1 cellular context compared by ENCODE assay signal in the genomic region with DNA sequence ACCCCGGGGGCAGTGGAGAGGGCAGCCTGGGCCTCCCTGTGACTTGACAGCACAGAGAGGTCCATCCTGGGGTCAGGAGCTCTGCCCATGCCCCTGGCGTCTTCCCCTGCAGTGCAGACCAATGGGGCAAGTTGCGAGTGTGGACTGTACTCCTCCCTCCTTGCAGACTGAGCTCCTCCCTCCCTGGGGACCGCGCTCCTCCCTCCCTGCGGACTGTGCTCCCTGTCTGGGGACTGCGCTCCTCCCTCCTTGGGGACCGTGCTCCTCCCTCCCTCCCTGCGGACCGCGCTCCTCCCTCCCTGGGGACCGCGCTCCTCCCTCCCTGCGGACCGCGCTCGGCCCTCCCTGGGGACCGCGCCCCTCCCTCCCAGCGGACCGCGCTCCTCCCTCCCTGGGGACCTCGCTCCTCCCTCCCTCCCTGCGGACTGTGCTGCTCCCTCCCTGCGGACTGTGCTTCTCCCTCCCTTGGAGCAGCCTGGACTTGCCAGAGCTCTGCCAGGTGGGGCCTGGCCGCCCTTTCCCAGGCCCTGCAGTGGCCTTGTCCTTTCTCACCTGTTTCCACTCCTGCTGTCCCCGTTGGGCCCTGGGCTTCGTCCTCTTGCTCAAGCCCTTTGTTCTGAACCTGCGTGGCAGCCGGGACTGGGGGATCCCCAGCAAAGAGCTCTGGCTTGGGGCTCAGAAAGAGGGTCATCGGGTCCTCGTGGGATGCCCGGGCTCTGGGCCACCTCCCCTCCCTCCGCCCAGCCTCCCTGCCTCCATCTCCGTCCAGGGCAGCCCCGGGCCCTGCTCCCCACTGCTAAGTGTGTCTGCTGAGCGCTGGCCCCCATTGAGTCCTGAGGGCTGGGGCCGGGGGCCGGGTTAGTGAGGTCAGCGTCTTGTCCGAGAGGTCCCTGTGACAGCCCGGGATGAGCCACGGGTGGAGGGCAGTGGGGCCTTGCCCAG.
TF ChIP-seq lines count a peak whose summit lies in the region.

No MANE protein-coding gene starts in this region.

TF ChIP-seq in HepG2, 621 proteins besides CTCF, POLR2A, EP300 and RAD21 (continued from another document):
- TF ChIP-seq, protein P1, sequence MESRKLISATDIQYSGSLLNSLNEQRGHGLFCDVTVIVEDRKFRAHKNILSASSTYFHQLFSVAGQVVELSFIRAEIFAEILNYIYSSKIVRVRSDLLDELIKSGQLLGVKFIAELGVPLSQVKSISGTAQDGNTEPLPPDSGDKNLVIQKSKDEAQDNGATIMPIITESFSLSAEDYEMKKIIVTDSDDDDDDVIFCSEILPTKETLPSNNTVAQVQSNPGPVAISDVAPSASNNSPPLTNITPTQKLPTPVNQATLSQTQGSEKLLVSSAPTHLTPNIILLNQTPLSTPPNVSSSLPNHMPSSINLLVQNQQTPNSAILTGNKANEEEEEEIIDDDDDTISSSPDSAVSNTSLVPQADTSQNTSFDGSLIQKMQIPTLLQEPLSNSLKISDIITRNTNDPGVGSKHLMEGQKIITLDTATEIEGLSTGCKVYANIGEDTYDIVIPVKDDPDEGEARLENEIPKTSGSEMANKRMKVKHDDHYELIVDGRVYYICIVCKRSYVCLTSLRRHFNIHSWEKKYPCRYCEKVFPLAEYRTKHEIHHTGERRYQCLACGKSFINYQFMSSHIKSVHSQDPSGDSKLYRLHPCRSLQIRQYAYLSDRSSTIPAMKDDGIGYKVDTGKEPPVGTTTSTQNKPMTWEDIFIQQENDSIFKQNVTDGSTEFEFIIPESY (CRISPR knock-in tag; IDR thresholded peaks at IDR 0.05), result peak; percentile 95
- no peak for TF ChIP-seq ZNF569 (CRISPR knock-in tag; IDR thresholded peaks at IDR 0.05; ENCODE audit: borderline replicate concordance)
- no peak for TF ChIP-seq ISL2 (CRISPR knock-in tag; IDR thresholded peaks at IDR 0.05)
- TF ChIP-seq ZNF780A (CRISPR knock-in tag; IDR thresholded peaks at IDR 0.05), result 0 out of 2 replicates have a peak, but pooled peaks have one; percentile 54
- no peak for TF ChIP-seq ARID2 (CRISPR knock-in tag; IDR thresholded peaks at IDR 0.05; ENCODE audit: borderline replicate concordance)
- no peak for TF ChIP-seq ZNF644 (CRISPR knock-in tag; IDR thresholded peaks at IDR 0.05; ENCODE audit: low read depth)
- no peak for TF ChIP-seq KAT2B (IDR thresholded peaks at IDR 0.05; ENCODE audit: borderline replicate concordance, low read depth, low read length)
- TF ChIP-seq, protein P2, sequence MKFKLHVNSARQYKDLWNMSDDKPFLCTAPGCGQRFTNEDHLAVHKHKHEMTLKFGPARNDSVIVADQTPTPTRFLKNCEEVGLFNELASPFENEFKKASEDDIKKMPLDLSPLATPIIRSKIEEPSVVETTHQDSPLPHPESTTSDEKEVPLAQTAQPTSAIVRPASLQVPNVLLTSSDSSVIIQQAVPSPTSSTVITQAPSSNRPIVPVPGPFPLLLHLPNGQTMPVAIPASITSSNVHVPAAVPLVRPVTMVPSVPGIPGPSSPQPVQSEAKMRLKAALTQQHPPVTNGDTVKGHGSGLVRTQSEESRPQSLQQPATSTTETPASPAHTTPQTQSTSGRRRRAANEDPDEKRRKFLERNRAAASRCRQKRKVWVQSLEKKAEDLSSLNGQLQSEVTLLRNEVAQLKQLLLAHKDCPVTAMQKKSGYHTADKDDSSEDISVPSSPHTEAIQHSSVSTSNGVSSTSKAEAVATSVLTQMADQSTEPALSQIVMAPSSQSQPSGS (CRISPR knock-in tag; IDR thresholded peaks at IDR 0.05), result no peak
- TF ChIP-seq MAZ (IDR thresholded peaks at IDR 0.05; ENCODE audit: borderline replicate concordance, low read depth, low read length), result no peak
- TF ChIP-seq MAZ (CRISPR knock-in tag; IDR thresholded peaks at IDR 0.05; ENCODE audit: low read depth), result no peak
- no peak for TF ChIP-seq SIN3B (IDR thresholded peaks at IDR 0.05; ENCODE audit: low read length)
- TF ChIP-seq ZNF205 (CRISPR knock-in tag; IDR thresholded peaks at IDR 0.05), result no peak
- TF ChIP-seq ATAD3A (CRISPR knock-in tag; IDR thresholded peaks at IDR 0.05), result no peak
- TF ChIP-seq, protein P3, sequence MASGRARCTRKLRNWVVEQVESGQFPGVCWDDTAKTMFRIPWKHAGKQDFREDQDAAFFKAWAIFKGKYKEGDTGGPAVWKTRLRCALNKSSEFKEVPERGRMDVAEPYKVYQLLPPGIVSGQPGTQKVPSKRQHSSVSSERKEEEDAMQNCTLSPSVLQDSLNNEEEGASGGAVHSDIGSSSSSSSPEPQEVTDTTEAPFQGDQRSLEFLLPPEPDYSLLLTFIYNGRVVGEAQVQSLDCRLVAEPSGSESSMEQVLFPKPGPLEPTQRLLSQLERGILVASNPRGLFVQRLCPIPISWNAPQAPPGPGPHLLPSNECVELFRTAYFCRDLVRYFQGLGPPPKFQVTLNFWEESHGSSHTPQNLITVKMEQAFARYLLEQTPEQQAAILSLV (CRISPR knock-in tag; IDR thresholded peaks at IDR 0.05; ENCODE audit: borderline replicate concordance), result no peak
- TF ChIP-seq, protein P4, sequence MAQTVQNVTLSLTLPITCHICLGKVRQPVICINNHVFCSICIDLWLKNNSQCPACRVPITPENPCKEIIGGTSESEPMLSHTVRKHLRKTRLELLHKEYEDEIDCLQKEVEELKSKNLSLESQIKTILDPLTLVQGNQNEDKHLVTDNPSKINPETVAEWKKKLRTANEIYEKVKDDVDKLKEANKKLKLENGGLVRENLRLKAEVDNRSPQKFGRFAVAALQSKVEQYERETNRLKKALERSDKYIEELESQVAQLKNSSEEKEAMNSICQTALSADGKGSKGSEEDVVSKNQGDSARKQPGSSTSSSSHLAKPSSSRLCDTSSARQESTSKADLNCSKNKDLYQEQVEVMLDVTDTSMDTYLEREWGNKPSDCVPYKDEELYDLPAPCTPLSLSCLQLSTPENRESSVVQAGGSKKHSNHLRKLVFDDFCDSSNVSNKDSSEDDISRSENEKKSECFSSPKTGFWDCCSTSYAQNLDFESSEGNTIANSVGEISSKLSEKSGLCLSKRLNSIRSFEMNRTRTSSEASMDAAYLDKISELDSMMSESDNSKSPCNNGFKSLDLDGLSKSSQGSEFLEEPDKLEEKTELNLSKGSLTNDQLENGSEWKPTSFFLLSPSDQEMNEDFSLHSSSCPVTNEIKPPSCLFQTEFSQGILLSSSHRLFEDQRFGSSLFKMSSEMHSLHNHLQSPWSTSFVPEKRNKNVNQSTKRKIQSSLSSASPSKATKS (CRISPR knock-in tag; IDR thresholded peaks at IDR 0.05), result no peak
- TF ChIP-seq, protein P5, sequence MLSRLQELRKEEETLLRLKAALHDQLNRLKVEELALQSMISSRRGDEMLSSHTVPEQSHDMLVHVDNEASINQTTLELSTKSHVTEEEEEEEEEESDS (CRISPR knock-in tag; IDR thresholded peaks at IDR 0.05; ENCODE audit: borderline replicate concordance), result no peak
- TF ChIP-seq SRY (CRISPR knock-in tag; IDR thresholded peaks at IDR 0.05), result no peak
- no peak for TF ChIP-seq PRMT3 (CRISPR knock-in tag; IDR thresholded peaks at IDR 0.05; ENCODE audit: borderline replicate concordance, low read depth)
- no peak for TF ChIP-seq RFX1 (IDR thresholded peaks at IDR 0.05)
- 0 out of 2 replicates have a peak, but pooled peaks have one; percentile 24 for TF ChIP-seq TARDBP (CRISPR knock-in tag; IDR thresholded peaks at IDR 0.05)
- TF ChIP-seq ZFY (CRISPR knock-in tag; IDR thresholded peaks at IDR 0.05), result 0 out of 2 replicates have a peak, but pooled peaks have one; percentile 11
- no peak for TF ChIP-seq ZNF260 (CRISPR knock-in tag; IDR thresholded peaks at IDR 0.05; ENCODE audit: borderline replicate concordance, low read depth)
- 0 out of 2 replicates have a peak, but pooled peaks have one; percentile 62 for TF ChIP-seq POLR2G (IDR thresholded peaks at IDR 0.05; ENCODE audit: low read depth, low read length)
- no peak for TF ChIP-seq MTA1 (CRISPR knock-in tag; IDR thresholded peaks at IDR 0.05; ENCODE audit: borderline replicate concordance)
- TF ChIP-seq DR1 (CRISPR knock-in tag; IDR thresholded peaks at IDR 0.05), result no peak
